ENCODE assay signal across 8 cellular contexts in the genomic region with DNA sequence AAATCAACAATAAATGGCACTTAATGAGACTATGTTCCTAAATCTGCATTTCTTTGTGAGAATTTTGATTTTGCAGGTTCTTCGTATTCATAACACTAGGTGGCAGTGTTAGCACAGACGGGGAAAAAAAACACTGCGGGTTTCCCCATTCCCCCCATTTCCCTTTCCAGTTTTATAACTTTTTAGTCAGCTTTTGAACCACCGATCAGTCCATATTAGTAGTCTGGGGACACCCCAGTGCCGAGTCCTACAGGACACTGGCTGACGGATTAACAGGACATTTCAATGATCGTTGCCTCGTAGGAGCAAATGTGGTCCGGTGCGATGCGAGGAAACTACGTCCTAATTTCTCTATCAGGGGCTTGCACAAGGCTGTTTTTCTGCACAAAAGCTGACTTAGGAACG.
DNase-seq lines count a peak whose midpoint lies in the region; ATAC-seq, FAIRE-seq and TF ChIP-seq lines count a peak whose summit lies in the region.

No MANE protein-coding gene starts in this region.

- H2AFZ ChIP-seq in endothelial cell of umbilical vein (ENCODE audit: low read depth, low read length): peak overlapping the region; percentile 84

- peak; percentile 43 for FAIRE-seq in endothelial cell of umbilical vein (lab: Jason Lieb, UNC)

- peaks cover 0 to 2% of the 10 kb centered on the region in 2 experiments for H3K27me3 ChIP-seq in endothelial cell of umbilical vein (ENCODE audit: control insufficient read depth in 2 of 2, insufficient read depth in 2 of 2, low read length in 2 of 2)

- H3K27me3 Mint-ChIP-seq in WTC11 (ENCODE audit: low read depth) (no peaks in the 10 kb centered on the region), nephron progenitor cell (ENCODE audit: low read depth, poor library complexity) (no peaks in the 10 kb centered on the region)

- H3K27ac Mint-ChIP-seq in WTC11 (peak overlapping the region; percentile 72; the same call in 1 of the 2 replicates), nephron progenitor cell (no peak overlapping the region)

- ATAC-seq in WTC11 (no peak; the same call in 1 of the 2 replicates), GM21723 (IDR thresholded peaks at IDR 0.05; ENCODE audit: unreplicated experiment) (no peak), GM21528 (IDR thresholded peaks at IDR 0.05; ENCODE audit: low FRiP score, unreplicated experiment) (no peak)

- intact Hi-C loops in endothelial cell of umbilical vein (cut with micrococcal nuclease): loop anchor here (1.0 to 10.0 kb wide), 5 partner anchors 108 to 1033 kb away; no protein-coding TSS in a partner anchor

- dilution Hi-C loops in endothelial cell of umbilical vein (cut with MboI; ENCODE audit: extremely low pct_ligation_motif_present, low sequenced_read_pairs): no loop called here

- H3K4me1 Mint-ChIP-seq in WTC11 (peaks cover 48% of the 10 kb centered on the region), nephron progenitor cell (peaks cover 26% of the 10 kb centered on the region)

- H3K4me3 Mint-ChIP-seq in WTC11 (no peak overlapping the region), nephron progenitor cell (no peak overlapping the region)

- peak overlapping the region; percentile 28 to 74 (median 37) for H3K4me3 ChIP-seq in endothelial cell of umbilical vein (replicated peaks in 1 of 3; ENCODE audit: insufficient read depth in 1 of 3, low read depth in 1 of 3, low read length in 3 of 3)

- H3K9ac ChIP-seq in endothelial cell of umbilical vein (replicated peaks; ENCODE audit: extremely low read depth, insufficient read depth, low read length): peak overlapping the region; percentile 63

- peaks cover 4% of the 10 kb centered on the region for H3K4me1 ChIP-seq in endothelial cell of umbilical vein (ENCODE audit: control insufficient read depth, extremely low read depth, insufficient read depth, low read length)

- H3K79me2 ChIP-seq in endothelial cell of umbilical vein (ENCODE audit: control insufficient read depth, insufficient read depth, low read length): no peaks in the 10 kb centered on the region

- H3K36me3 Mint-ChIP-seq in WTC11 (no peaks in the 10 kb centered on the region), nephron progenitor cell (ENCODE audit: low read depth) (no peaks in the 10 kb centered on the region)

- POLR2A ChIA-PET in WTC11 (lab: Charles Lee) (no interaction called here), endothelial cell of umbilical vein (lab: Charles Lee) (no interaction called here)

- peak; percentile 15 for DNase-seq in NCI-H2196 (lab: John Stamatoyannopoulos, UW; ENCODE audit: unreplicated experiment)
- no peak for DNase-seq in NCI-H2196 treated with DMSO at 0.1 percent for 48 hours (lab: John Stamatoyannopoulos, UW; ENCODE audit: unreplicated experiment)
- peak; percentile 54 for DNase-seq in LHCN-M2 (ENCODE audit: low read depth)
- DNase-seq in WTC11 (ENCODE audit: low spot score): no peak
- peak; percentile 36 for DNase-seq in endothelial cell of umbilical vein (ENCODE audit: low read depth, low spot score)
- no peak for DNase-seq in nephron progenitor cell

- H4K20me1 ChIP-seq in endothelial cell of umbilical vein (replicated peaks; ENCODE audit: control insufficient read depth, extremely low read depth, insufficient read depth, low read length): no peaks in the 10 kb centered on the region

- H3K36me3 ChIP-seq in endothelial cell of umbilical vein (ENCODE audit: control insufficient read depth in 2 of 2, extremely low read depth in 1 of 2, insufficient read depth in 2 of 2, low read length in 2 of 2): no peaks in the 10 kb centered on the region

- no peak for TF ChIP-seq POLR2A in endothelial cell of umbilical vein (IDR thresholded peaks at IDR 0.05; ENCODE audit: low read depth, low read length)

- H3K9me3 Mint-ChIP-seq in WTC11 (no peaks in the 10 kb centered on the region), nephron progenitor cell (no peaks in the 10 kb centered on the region)

- TF ChIP-seq CTCF in WTC11 (IDR thresholded peaks at IDR 0.05) (peak; percentile 68), endothelial cell of umbilical vein (IDR thresholded peaks at IDR 0.05; ENCODE audit: extremely low read depth in 1 of 2, insufficient read depth in 1 of 2, low read depth in 1 of 2, low read length in 2 of 2) (peak; percentile 58 to 59), nephron progenitor cell (IDR thresholded peaks at IDR 0.05) (peak; percentile 75)

- CTCF ChIA-PET in WTC11 (lab: Charles Lee): interaction anchor here (0.7 to 2.9 kb wide), 18 partner anchors 8 to 1033 kb away, joined by 3 to 38 read pairs (median 4); no protein-coding TSS in a partner anchor
- CTCF ChIA-PET in endothelial cell of umbilical vein (lab: Charles Lee): interaction anchor here (0.6 to 5.1 kb wide), 33 partner anchors 9 to 1132 kb away, joined by 3 to 134 read pairs (median 4); no protein-coding TSS in a partner anchor

- H3K9me3 ChIP-seq in endothelial cell of umbilical vein (replicated peaks; ENCODE audit: control insufficient read depth, insufficient read depth, low read length): no peaks in the 10 kb centered on the region

- H3K27ac ChIP-seq in endothelial cell of umbilical vein (ENCODE audit: insufficient read depth, low read depth, low read length): no peak overlapping the region

- H3K9me1 ChIP-seq in endothelial cell of umbilical vein (replicated peaks; ENCODE audit: control insufficient read depth, extremely low read depth, insufficient read depth, low read length): no peaks in the 10 kb centered on the region

- BruUV-seq in endothelial cell of umbilical vein (replicated peaks; lab: Mats Ljungman, UMichigan): no TSS peak

- peak overlapping the region; percentile 87 for H3K4me2 ChIP-seq in endothelial cell of umbilical vein (ENCODE audit: insufficient read depth, low read length)

TF ChIP-seq in WTC11, 78 proteins besides CTCF, POLR2A, EP300 and RAD21 (continues in another document):
- TF ChIP-seq TCF7 (CRISPR knock-in tag; IDR thresholded peaks at IDR 0.05; ENCODE audit: low read depth): no peak
- TF ChIP-seq ETV6 (CRISPR knock-in tag; IDR thresholded peaks at IDR 0.05): no peak
- TF ChIP-seq EMX1 (CRISPR knock-in tag; IDR thresholded peaks at IDR 0.05): no peak
- no peak for TF ChIP-seq GTF2I (CRISPR knock-in tag; conservative IDR thresholded peaks at IDR 0.05)
- TF ChIP-seq ZNF121 (CRISPR knock-in tag; IDR thresholded peaks at IDR 0.05): no peak
- TF ChIP-seq, protein P1, sequence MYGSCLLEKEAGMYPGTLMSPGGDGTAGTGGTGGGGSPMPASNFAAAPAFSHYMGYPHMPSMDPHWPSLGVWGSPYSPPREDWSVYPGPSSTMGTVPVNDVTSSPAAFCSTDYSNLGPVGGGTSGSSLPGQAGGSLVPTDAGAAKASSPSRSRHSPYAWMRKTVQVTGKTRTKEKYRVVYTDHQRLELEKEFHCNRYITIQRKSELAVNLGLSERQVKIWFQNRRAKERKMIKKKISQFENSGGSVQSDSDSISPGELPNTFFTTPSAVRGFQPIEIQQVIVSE (CRISPR knock-in tag; IDR thresholded peaks at IDR 0.05; ENCODE audit: borderline replicate concordance): no peak
- TF ChIP-seq GRHL2 (CRISPR knock-in tag; IDR thresholded peaks at IDR 0.05; ENCODE audit: insufficient replicate concordance, severe bottlenecking): no peak
- TF ChIP-seq GABPB1 (CRISPR knock-in tag; IDR thresholded peaks at IDR 0.05): no peak
- TF ChIP-seq, protein P2, sequence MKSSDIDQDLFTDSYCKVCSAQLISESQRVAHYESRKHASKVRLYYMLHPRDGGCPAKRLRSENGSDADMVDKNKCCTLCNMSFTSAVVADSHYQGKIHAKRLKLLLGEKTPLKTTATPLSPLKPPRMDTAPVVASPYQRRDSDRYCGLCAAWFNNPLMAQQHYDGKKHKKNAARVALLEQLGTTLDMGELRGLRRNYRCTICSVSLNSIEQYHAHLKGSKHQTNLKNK (CRISPR knock-in tag; IDR thresholded peaks at IDR 0.05): no peak

TF ChIP-seq in endothelial cell of umbilical vein, 7 proteins besides CTCF, POLR2A, EP300 and RAD21:
- TF ChIP-seq POLR2AphosphoS5 (IDR thresholded peaks at IDR 0.05; ENCODE audit: insufficient read depth, low read depth, low read length) (no peak), FOS (IDR thresholded peaks at IDR 0.05; ENCODE audit: borderline replicate concordance, insufficient read depth, low read length) (no peak), MYC (IDR thresholded peaks at IDR 0.05; ENCODE audit: low read depth, low read length) (no peak), JUN (IDR thresholded peaks at IDR 0.05; ENCODE audit: borderline replicate concordance, insufficient read depth, insufficient read length, low read depth) (no peak), EZH2 (IDR thresholded peaks at IDR 0.05; ENCODE audit: borderline replicate concordance, low read depth, low read length, severe bottlenecking) (no peak), GATA2 (IDR thresholded peaks at IDR 0.05; ENCODE audit: insufficient read depth, insufficient read length, low read depth, low read length) (no peak)
- TF ChIP-seq, protein P3, sequence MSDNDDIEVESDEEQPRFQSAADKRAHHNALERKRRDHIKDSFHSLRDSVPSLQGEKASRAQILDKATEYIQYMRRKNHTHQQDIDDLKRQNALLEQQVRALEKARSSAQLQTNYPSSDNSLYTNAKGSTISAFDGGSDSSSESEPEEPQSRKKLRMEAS (IDR thresholded peaks at IDR 0.05; ENCODE audit: insufficient read depth, insufficient read length): no peak

Comparison
In these comparisons a context has a peak if more than half of its experiments do, and no peak if none do; other contexts are left out.
1. DNase-seq: peak in NCI-H2196 (single experiment), LHCN-M2 (single experiment) and endothelial cell of umbilical vein (single experiment); none in NCI-H2196 treated with DMSO at 0.1 percent for 48 hours (single experiment), WTC11 (single experiment) and nephron progenitor cell (single experiment).
2. Peak in every context shown above with its lines, with median percentiles within 50 percentile points of each other: CTCF ChIP-seq.